ENCODE assay signal across 8 cellular contexts in genomic region chr3:131361066-131361463, GRCh38. TPM values are rescaled to one million over a fixed set of nuclear protein-coding genes. Genes with fewer than 3 reads are reported as not detected.
DNase-seq lines count a peak whose midpoint lies in the region; ATAC-seq and TF ChIP-seq lines count a peak whose summit lies in the region.
"Not testable (repeated sequence)": the region's sequence is repeated elsewhere in the genome, so short reads cannot be mapped to it uniquely, and the experiment has no call there.

No MANE protein-coding gene starts in this region.

- TF ChIP-seq CTCF in activated B cell treated with CpG ODN at 0.5 μM for 24 hours (IDR thresholded peaks at IDR 0.05); breast epithelium (IDR thresholded peaks at IDR 0.05); heart left ventricle (IDR thresholded peaks at IDR 0.05); lower lobe of right lung (IDR thresholded peaks at IDR 0.05); progenitor cell of endocrine pancreas (IDR thresholded peaks at IDR 0.05; ENCODE audit: unreplicated experiment); thyroid gland (IDR thresholded peaks at IDR 0.05): not testable (repeated sequence)

- WGBS in heart left ventricle, 4 donors = 77 to 87% (median 81%) methylated on average over 7 of the region's 7 CpGs
- 82 to 90% methylated on average over 7 of the region's 7 CpGs for WGBS in thyroid gland, 2 donors

- POLR2A ChIA-PET in activated B cell treated with CpG ODN at 0.5 μM for 24 hours (lab: Charles Lee) = not testable (repeated sequence)

- not testable (repeated sequence) for H3K9me3 ChIP-seq in breast epithelium, heart left ventricle, lower lobe of right lung, thyroid gland

- not testable (repeated sequence) for H3K9me3 Mint-ChIP-seq in activated B cell treated with CpG ODN at 0.5 μM for 24 hours; progenitor cell of endocrine pancreas (ENCODE audit: low read depth)

- H3K4me3 Mint-ChIP-seq in activated B cell treated with CpG ODN at 0.5 μM for 24 hours = peak overlapping the region; percentile 83
- peak overlapping the region; percentile 89 for H3K4me3 Mint-ChIP-seq in progenitor cell of endocrine pancreas (ENCODE audit: low read depth)

- not testable (repeated sequence) for H3K27ac Mint-ChIP-seq in activated B cell treated with CpG ODN at 0.5 μM for 24 hours
- H3K27ac Mint-ChIP-seq in progenitor cell of endocrine pancreas = peak overlapping the region; percentile 97

- peaks cover 15% of the 10 kb centered on the region for H3K27me3 Mint-ChIP-seq in activated B cell treated with CpG ODN at 0.5 μM for 24 hours
- H3K27me3 Mint-ChIP-seq in progenitor cell of endocrine pancreas = not testable (repeated sequence)

- TF ChIP-seq POLR2A in breast epithelium (IDR thresholded peaks at IDR 0.05); heart left ventricle (IDR thresholded peaks at IDR 0.05); thyroid gland (IDR thresholded peaks at IDR 0.05): not testable (repeated sequence)

- H3K27ac ChIP-seq in breast epithelium (peak overlapping the region; percentile 61 to 84), heart left ventricle (peak overlapping the region in 11 of 12 donors; percentile 75 to 93 (median 85)), lower lobe of right lung (peak overlapping the region; percentile 90), thyroid gland (peak overlapping the region; percentile 54 to 81 (median 72))

- H3K36me3 Mint-ChIP-seq in activated B cell treated with CpG ODN at 0.5 μM for 24 hours (ENCODE audit: low read depth); progenitor cell of endocrine pancreas (ENCODE audit: insufficient read depth): not testable (repeated sequence)

- peaks cover 11% of the 10 kb centered on the region for H3K4me1 Mint-ChIP-seq in activated B cell treated with CpG ODN at 0.5 μM for 24 hours
- H3K4me1 Mint-ChIP-seq in progenitor cell of endocrine pancreas (ENCODE audit: low read depth) = not testable (repeated sequence)

- H3K4me1 ChIP-seq in breast epithelium = not testable (repeated sequence)
- H3K4me1 ChIP-seq in heart left ventricle (peaks cover 0 to 24% (median 6%) of the 10 kb centered on the region in 12 donors), lower lobe of right lung (peaks cover 17% of the 10 kb centered on the region), thyroid gland (peaks cover 0 to 19% of the 10 kb centered on the region in 2 donors)

- not testable (repeated sequence) for H3K36me3 ChIP-seq in breast epithelium, heart left ventricle, lower lobe of right lung, thyroid gland

- peak overlapping the region; percentile 44 to 76 (median 52) for H3K4me3 ChIP-seq in breast epithelium
- peak overlapping the region in 11 of 12 donors; percentile 39 to 69 (median 59) for H3K4me3 ChIP-seq in heart left ventricle
- peak overlapping the region; percentile 65 for H3K4me3 ChIP-seq in lower lobe of right lung
- H3K4me3 ChIP-seq in thyroid gland (replicated peaks in 1 of 3) = peak overlapping the region in 2 of 3 donors; percentile 12 to 42

- H3K27me3 ChIP-seq in breast epithelium; heart left ventricle; lower lobe of right lung (ENCODE audit: low read depth); thyroid gland: not testable (repeated sequence)

- DNase-seq in GF-D8 (lab: John Stamatoyannopoulos, UW) (peak; percentile 16), NCI-H460 (ENCODE audit: extremely low read depth, low read depth) (peak; percentile 79), lower lobe of right lung (peak; percentile 71), thyroid gland (peak in 1 of 2 donors; percentile 10)
- DNase-seq in activated B cell treated with CpG ODN at 0.5 μM for 24 hours; breast epithelium (ENCODE audit: low spot score in 2 of 2); heart left ventricle; progenitor cell of endocrine pancreas (ENCODE audit: low spot score, unreplicated experiment): not testable (repeated sequence)

- CTCF ChIA-PET in activated B cell treated with CpG ODN at 0.5 μM for 24 hours (lab: Charles Lee) = not testable (repeated sequence)

- ATAC-seq in activated B cell treated with CpG ODN at 0.5 μM for 24 hours (ENCODE audit: low read depth) = not testable (repeated sequence)
- peak in 3 of 4 donors; percentile 3 to 17 (median 9) for ATAC-seq in heart left ventricle
- peak; percentile 11 to 48 for ATAC-seq in lower lobe of right lung

- intact Hi-C loops in activated B cell treated with CpG ODN at 0.5 μM for 24 hours (cut with micrococcal nuclease); breast epithelium (cut with DNase I; ENCODE audit: low total_unique reads); heart left ventricle (cut with DNase I); lower lobe of right lung (cut with DNase I); thyroid gland (cut with DNase I): not testable (repeated sequence)

RNA-seq across cellular contexts. Expression of gene NUDT16, which starts 20.5 kb away (rescaled TPM):
- 6.5 and 7.6 TPM in 2 replicates for total RNA-seq in NCI-H460 (2014; rRNA removed; shearing (Covaris generic))
- polyA plus RNA-seq in NCI-H460 (2014; cell fraction: nucleus; rRNA removed) = 19.7 and 20.8 TPM in 2 replicates
- total RNA-seq in activated B cell treated with CpG ODN at 0.5 μM for 24 hours (15.8 TPM in 2 replicates), breast epithelium (10 to 100 TPM; 20.3 to 86.7 (median 27.2) TPM), heart left ventricle (10 to 100 TPM; 27.6 to 49.6 (median 33.9) TPM), lower lobe of right lung (38.7 TPM), progenitor cell of endocrine pancreas (24.6 and 25.1 TPM in 2 replicates), thyroid gland (10 to 100 TPM; 30.7 to 37.5 (median 34.4) TPM)
- polyA plus RNA-seq in heart left ventricle = 10 to 100 TPM; 32.9 to 68.2 TPM
